8 cellular contexts compared by ENCODE assay signal in genomic region chr5:132777209-132778069, GRCh38. TPM values are rescaled to one million over a fixed set of nuclear protein-coding genes. Genes with fewer than 3 reads are reported as not detected.
DNase-seq lines count a peak whose midpoint lies in the region; TF ChIP-seq lines count a peak whose summit lies in the region.

Gene SEPTIN8, minus strand, starts transcription at chr5:132777239. Its CDS starts 102 bp downstream, at chr5:132777137.

- H3K9ac ChIP-seq in mucosa of stomach (ENCODE audit: low read length), result peak within 1 kb of the TSS; percentile 73

- peak within 1 kb of the TSS; percentile 57 to 82 for H3K27ac ChIP-seq in esophagus (ENCODE audit: low read depth in 2 of 2, low read length in 1 of 2)

- H3K4me1 ChIP-seq in esophagus (ENCODE audit: control insufficient read depth in 2 of 2, insufficient read depth in 2 of 2, low read length in 1 of 2) (peaks cover 12 to 25% of the 10 kb centered on the region in 2 donors), mucosa of stomach (ENCODE audit: control insufficient read depth, insufficient read depth, low read length) (peaks cover 37% of the 10 kb centered on the region)

- WGBS in esophagus, 2 donors, result 2 to 3% methylated on average over 78 to 82 of the region's 82 CpGs

- no peaks in the 10 kb centered on the region for H3K9me3 ChIP-seq in esophagus (ENCODE audit: control insufficient read depth in 2 of 2, insufficient read depth in 1 of 2, low read depth in 1 of 2, low read length in 1 of 2)
- no peaks in the 10 kb centered on the region for H3K9me3 ChIP-seq in mucosa of stomach (ENCODE audit: control insufficient read depth, low read length)

- H3K27me3 ChIP-seq in esophagus (ENCODE audit: control insufficient read depth in 1 of 2, insufficient read depth in 2 of 2, low read length in 2 of 2), result no peaks in the 10 kb centered on the region
- no peaks in the 10 kb centered on the region for H3K27me3 ChIP-seq in mucosa of stomach (ENCODE audit: control insufficient read depth, insufficient read depth, low read length)

- TF ChIP-seq POLR2A in NB4 (IDR thresholded peaks at IDR 0.05; ENCODE audit: extremely low read depth, insufficient read length), result peak; percentile 33

- peak within 1 kb of the TSS; percentile 85 for H3K4me3 ChIP-seq in GM08714 (ENCODE audit: low read length)
- H3K4me3 ChIP-seq in NB4 (ENCODE audit: low read depth, low read length), result peak within 1 kb of the TSS; percentile 44
- H3K4me3 ChIP-seq in esophagus (ENCODE audit: low read depth in 1 of 2, low read length in 2 of 2), result peak within 1 kb of the TSS; percentile 73 to 81
- peak within 1 kb of the TSS; percentile 69 for H3K4me3 ChIP-seq in mucosa of stomach (ENCODE audit: low read length)

- DNase-seq in H4 (ENCODE audit: low spot score) (no peak), NB4 (ENCODE audit: low read depth) (peak; percentile 55), NCI-H2107 (lab: John Stamatoyannopoulos, UW) (no peak)
- DNase-seq in activated T-cell treated with anti-CD3 and anti-CD28 coated beads, Interleukin-2, amount 50 U/mL, for 1 hour, result peak; percentile 56

- TF ChIP-seq CTCF in NB4 (IDR thresholded peaks at IDR 0.05; ENCODE audit: low read depth, low read length), result no peak
- no peak for TF ChIP-seq CTCF in subcutaneous adipose tissue (IDR thresholded peaks at IDR 0.05; ENCODE audit: low read depth)

- H3K36me3 ChIP-seq in esophagus (ENCODE audit: control insufficient read depth in 2 of 2, insufficient read depth in 2 of 2, low read length in 1 of 2) (no peaks in the 10 kb centered on the region), mucosa of stomach (ENCODE audit: control insufficient read depth, insufficient read depth, low read length) (no peaks in the 10 kb centered on the region)

RNA-seq across cellular contexts. Expression of gene SEPTIN8, which starts in this region (rescaled TPM):
- 30.3 and 33.7 TPM in 2 replicates for total RNA-seq in H4 (2014; rRNA removed; shearing (Covaris generic))
- 10 to 100 TPM; 22.1 to 23.3 TPM for polyA plus RNA-seq in esophagus
- 10 to 100 TPM; 19.9 to 30.8 (median 22.4) TPM for total RNA-seq in subcutaneous adipose tissue

Comparison
In these comparisons a context has a peak if more than half of its experiments do, and no peak if none do; other contexts are left out.
1. DNase-seq: peak in NB4 (single experiment) and activated T-cell treated with anti-CD3 and anti-CD28 coated beads, Interleukin-2, amount 50 U/mL, for 1 hour (single experiment); none in H4 (single experiment) and NCI-H2107 (single experiment).
2. Peak in every context shown above with its lines, with median percentiles within 50 percentile points of each other: H3K4me3 ChIP-seq.